21 cellular contexts compared by ENCODE assay signal in genomic region chr1:70409136-70409535, GRCh38. TPM values are rescaled to one million over a fixed set of nuclear protein-coding genes. Genes with fewer than 3 reads are reported as not detected.
A peak's percentile ranks its signal among the peaks of the same experiment; 100 is the strongest.
DNase-seq lines count a peak whose midpoint lies in the region; ATAC-seq, FAIRE-seq and TF ChIP-seq lines count a peak whose summit lies in the region.
"Had no signal": no experiment of that assay in that cellular context is flagged by ENCODE, and none has a peak within 500 bp of the region (broad histone marks: within the 10 kb centered on the region; RNA-seq: fewer than 3 reads in every experiment).

No MANE protein-coding gene starts in this region.

- 100% methylated on average over 2 of the region's 2 CpGs; no CpG with 5 or more reads in 1 of the 2 experiments for WGBS in H1 (ENCODE audit: extremely low coverage in 1 of 2, insufficient coverage in 1 of 2, insufficient read length in 1 of 2, insufficient replicate concordance in 2 of 2, low coverage in 1 of 2, low lambda C conversion rate in 2 of 2, missing lambda C conversion rate in 1 of 2), 2 experiments
- no CpG with 5 or more reads among the region's 2 CpGs for WGBS in mesendoderm (ENCODE audit: extremely low coverage, insufficient coverage, low lambda C conversion rate)

- no peak overlapping the region for H3K27ac ChIP-seq in HCT116 (ENCODE audit: low read depth, low read length)
- no peak overlapping the region for H3K27ac ChIP-seq in OCI-LY7 (ENCODE audit: low read depth, low read length, poor library complexity, severe bottlenecking)
- no peak overlapping the region for H3K27ac ChIP-seq in H1 (ENCODE audit: low read depth, low read length)
- no peak overlapping the region for H3K27ac ChIP-seq in mesendoderm (ENCODE audit: low read depth, low read length)
- H3K27ac ChIP-seq: BLaER1, C4-2B had no signal

- H3K23ac ChIP-seq in H1 (ENCODE audit: insufficient read length) = no peak overlapping the region
- no peak overlapping the region for H3K23ac ChIP-seq in mesendoderm (ENCODE audit: low read length)

- H3K9me3 Mint-ChIP-seq in activated CD8-positive, alpha-beta memory T cell treated with anti-CD3 and anti-CD28 coated beads, Interleukin-2, amount 10 ng/mL, durations not matched to agents 7 days and 5 days (ENCODE audit: low read depth) = no peaks in the 10 kb centered on the region
- H3K9me3 Mint-ChIP-seq: CD8-positive, alpha-beta T cell had no signal

- H2BK12ac ChIP-seq in H1 (ENCODE audit: low read depth, low read length) = no peak overlapping the region

- CTCF ChIA-PET in HCT116 (lab: Charles Lee) = no interaction called here
- CTCF ChIA-PET in OCI-LY7 (lab: Charles Lee; ENCODE audit: unreplicated experiment) = no interaction called here
- CTCF ChIA-PET in H1 (lab: Charles Lee; ENCODE audit: partially characterized antibody) = interaction anchor here (0.6 kb wide), 1 partner anchor 62 kb away, joined by 3 read pairs; no protein-coding TSS in a partner anchor
- CTCF ChIA-PET in activated CD8-positive, alpha-beta memory T cell treated with anti-CD3 and anti-CD28 coated beads, Interleukin-2, amount 10 ng/mL, durations not matched to agents 7 days and 5 days (lab: Charles Lee) = no interaction called here

- no peak for TF ChIP-seq RAD21 in HCT116 (IDR thresholded peaks at IDR 0.05; ENCODE audit: low read depth)
- no peak for TF ChIP-seq RAD21 in H1 (IDR thresholded peaks at IDR 0.05 in 1 of 2, conservative IDR thresholded peaks at IDR 0.05 in 1 of 2; ENCODE audit: low read depth in 2 of 2, low read length in 2 of 2)

- POLR2A ChIA-PET in HCT116 (lab: Charles Lee) (no interaction called here), OCI-LY7 (lab: Charles Lee) (interaction anchor here (0.7 to 6.4 kb wide), 3 partner anchors 6 to 209 kb away, joined by 3 to 34 read pairs (median 15); partner anchors contain the start of gene SRSF11), H1 (lab: Charles Lee; ENCODE audit: partially characterized antibody) (interaction anchor here (3.6 to 5.0 kb wide), 5 partner anchors 11 to 61 kb away, joined by 25 to 103 read pairs (median 33); partner anchors contain the start of gene ANKRD13C)

- H3K9me3 ChIP-seq in HCT116 (ENCODE audit: control insufficient read depth in 1 of 2, insufficient read depth in 1 of 2, low read depth in 1 of 2, low read length in 2 of 2) (no peaks in the 10 kb centered on the region), OCI-LY7 (ENCODE audit: low read length) (no peaks in the 10 kb centered on the region), H1 (ENCODE audit: insufficient read depth in 2 of 2, low read depth in 1 of 2, low read length in 1 of 2) (no peaks in the 10 kb centered on the region)
- H3K9me3 ChIP-seq: BLaER1, Caco-2 had no signal

- H3K18ac ChIP-seq in H1 (ENCODE audit: extremely low read depth, low read length) (no peak overlapping the region), mesendoderm (ENCODE audit: low read length) (no peak overlapping the region)

- no peak for ATAC-seq in HCT116
- no peak for ATAC-seq in activated CD8-positive, alpha-beta memory T cell treated with anti-CD3 and anti-CD28 coated beads, Interleukin-2, amount 10 ng/mL, durations not matched to agents 7 days and 5 days
- ATAC-seq: CD8-positive, alpha-beta T cell had no signal

- DNase-seq in HCT116 (ENCODE audit: low read depth, low spot score) (no peak), OCI-LY7 (ENCODE audit: low spot score) (no peak), H1 (ENCODE audit: low read depth in 1 of 2, low spot score in 2 of 2) (no peak), mesendoderm (no peak), head of caudate nucleus (no peak)
- no peak for DNase-seq in activated CD4-positive, alpha-beta T cell treated with anti-CD3 and anti-CD28 coated beads, Interleukin-2, amount 50 U/mL, for 4 hours
- no peak for DNase-seq in stimulated activated CD4-positive, alpha-beta T cell treated with anti-CD3 and anti-CD28 coated beads, Interleukin-4, amount 100 ng/mL, for 4 hours
- no peak for DNase-seq in activated CD8-positive, alpha-beta memory T cell treated with anti-CD3 and anti-CD28 coated beads, Interleukin-2, amount 10 ng/mL, durations not matched to agents 7 days and 5 days
- DNase-seq: Caco-2; CD4-positive, CD25-positive, alpha-beta regulatory T cell; CD8-positive, alpha-beta T cell; DMS153; DND-41; GOT3; H7; HCEC 1CT had no signal

- no peak overlapping the region for H3K14ac ChIP-seq in H1 (ENCODE audit: insufficient read length)

- TF ChIP-seq CTCF in HCT116 (IDR thresholded peaks at IDR 0.05 in 2 of 3, conservative IDR thresholded peaks at IDR 0.05 in 1 of 3; ENCODE audit: borderline replicate concordance in 1 of 3, insufficient read depth in 1 of 3, low read depth in 2 of 3, low read length in 2 of 3) = no peak
- TF ChIP-seq CTCF in OCI-LY7 (conservative IDR thresholded peaks at IDR 0.05; ENCODE audit: low read length) = no peak
- no peak for TF ChIP-seq CTCF in H1 (IDR thresholded peaks at IDR 0.05; ENCODE audit: control extremely low read depth in 1 of 3, insufficient read depth in 1 of 3, low read depth in 1 of 3, low read length in 3 of 3)

- H3K9me2 ChIP-seq in HCT116 (ENCODE audit: insufficient read depth) (no peaks in the 10 kb centered on the region), OCI-LY7 (ENCODE audit: insufficient read depth, low read length) (no peaks in the 10 kb centered on the region)

- H3K4me1 Mint-ChIP-seq in activated CD8-positive, alpha-beta memory T cell treated with anti-CD3 and anti-CD28 coated beads, Interleukin-2, amount 10 ng/mL, durations not matched to agents 7 days and 5 days = peaks cover 17% of the 10 kb centered on the region

- no peak overlapping the region for H3K27ac Mint-ChIP-seq in activated CD8-positive, alpha-beta memory T cell treated with anti-CD3 and anti-CD28 coated beads, Interleukin-2, amount 10 ng/mL, durations not matched to agents 7 days and 5 days
- H3K27ac Mint-ChIP-seq: B cell had no signal

- no peaks in the 10 kb centered on the region for H4K20me1 ChIP-seq in HCT116 (ENCODE audit: insufficient read depth)
- H4K20me1 ChIP-seq in OCI-LY7 (ENCODE audit: insufficient read depth, low read length) = no peaks in the 10 kb centered on the region
- H4K20me1 ChIP-seq in H1 (replicated peaks in 1 of 2; ENCODE audit: control insufficient read depth in 1 of 2, insufficient read depth in 2 of 2, low read length in 2 of 2) = no peaks in the 10 kb centered on the region
- H4K20me1 ChIP-seq: BLaER1 had no signal

- intact Hi-C loops in HCT116 (cut with micrococcal nuclease) (no loop called here), OCI-LY7 (cut with micrococcal nuclease; ENCODE audit: unreplicated experiment) (no loop called here), head of caudate nucleus (cut with DNase I) (loop anchor here (10.0 kb wide), 1 partner anchor 184 kb away; the partner anchor contains the start of gene SRSF11)

- H3K9ac ChIP-seq in HCT116 (ENCODE audit: low read length) (no peak overlapping the region), H1 (replicated peaks in 1 of 4; ENCODE audit: extremely low read depth in 1 of 4, low read depth in 3 of 4, low read length in 3 of 4) (no peak overlapping the region), mesendoderm (ENCODE audit: low read length) (no peak overlapping the region)
- H3K9ac ChIP-seq: BLaER1 had no signal

- H2BK120ac ChIP-seq in H1 (replicated peaks; ENCODE audit: low read depth, low read length) (no peak overlapping the region), mesendoderm (ENCODE audit: low read depth, low read length) (peak overlapping the region; percentile 61)

- H3K4me2 ChIP-seq in HCT116 (ENCODE audit: low read length) (no peak overlapping the region), OCI-LY7 (ENCODE audit: low read length) (no peak overlapping the region), H1 (ENCODE audit: insufficient read depth in 1 of 2, low read depth in 2 of 2, low read length in 2 of 2) (no peak overlapping the region), mesendoderm (ENCODE audit: low read length) (no peak overlapping the region)

- H4K5ac ChIP-seq in H1 (ENCODE audit: insufficient read length, low read depth, low read length) = no peak overlapping the region
- no peak overlapping the region for H4K5ac ChIP-seq in mesendoderm (ENCODE audit: low read length)

- H3K23me2 ChIP-seq in H1 (ENCODE audit: low read depth, low read length) = 0 out of 2 replicates have a peak, but pooled peaks cover 5% of the 10 kb centered on the region

- H3K36me3 ChIP-seq in HCT116 (ENCODE audit: control insufficient read depth in 1 of 2, insufficient read depth in 2 of 2, low read length in 2 of 2) = no peaks in the 10 kb centered on the region
- H3K36me3 ChIP-seq in OCI-LY7 (ENCODE audit: insufficient read depth, low read length) = no peaks in the 10 kb centered on the region
- peaks cover 0 to 7% (median 0%) of the 10 kb centered on the region in 4 experiments; a peak in 1 of 8 replicates for H3K36me3 ChIP-seq in H1 (ENCODE audit: control insufficient read depth in 2 of 4, insufficient read depth in 4 of 4, low read length in 3 of 4)
- no peaks in the 10 kb centered on the region for H3K36me3 ChIP-seq in mesendoderm (ENCODE audit: control insufficient read depth, insufficient read depth, low read length)
- H3K36me3 ChIP-seq: BLaER1 had no signal

- H3K79me2 ChIP-seq in HCT116 (ENCODE audit: insufficient read depth, low read length) (no peaks in the 10 kb centered on the region), OCI-LY7 (ENCODE audit: insufficient read depth, low read depth, low read length) (no peaks in the 10 kb centered on the region; the same call in 1 of the 2 replicates), H1 (ENCODE audit: control insufficient read depth in 1 of 2, insufficient read depth in 2 of 2, low read length in 2 of 2) (peaks cover 0 to 28% of the 10 kb centered on the region in 2 experiments; a peak in 3 of 4 replicates), mesendoderm (ENCODE audit: control insufficient read depth, insufficient read depth, low read length) (peaks cover 13% of the 10 kb centered on the region)

- no peak overlapping the region for H2BK15ac ChIP-seq in H1 (ENCODE audit: low read length)
- H2BK15ac ChIP-seq in mesendoderm (replicated peaks; ENCODE audit: low read depth) = no peak overlapping the region

- peak overlapping the region; percentile 77 for H2AFZ ChIP-seq in HCT116 (ENCODE audit: low read depth, low read length, poor library complexity, severe bottlenecking)
- peak overlapping the region; percentile 17; the same call in 1 of the 2 replicates for H2AFZ ChIP-seq in OCI-LY7 (ENCODE audit: low read length)
- H2AFZ ChIP-seq in H1 (ENCODE audit: low read length) = peak overlapping the region; percentile 20; the same call in 1 of the 2 replicates

- no peak for TF ChIP-seq EP300 in H1 (IDR thresholded peaks at IDR 0.05; ENCODE audit: borderline replicate concordance in 1 of 2, low read depth in 2 of 2, low read length in 2 of 2)

- no peak overlapping the region for H3K56ac ChIP-seq in H1 (replicated peaks; ENCODE audit: insufficient read length, low read depth, low read length)
- H3K56ac ChIP-seq in mesendoderm (ENCODE audit: low read length) = no peak overlapping the region

- peaks cover 23% of the 10 kb centered on the region for H3K27me3 Mint-ChIP-seq in activated CD8-positive, alpha-beta memory T cell treated with anti-CD3 and anti-CD28 coated beads, Interleukin-2, amount 10 ng/mL, durations not matched to agents 7 days and 5 days

- no peak overlapping the region for H4K91ac ChIP-seq in H1 (replicated peaks; ENCODE audit: insufficient read length, low read length)

- H3K4me3 ChIP-seq in HCT116 (replicated peaks in 1 of 2; ENCODE audit: low read depth in 1 of 2, low read length in 2 of 2) = no peak overlapping the region
- H3K4me3 ChIP-seq in OCI-LY7 (ENCODE audit: low read depth, low read length, poor library complexity, severe bottlenecking) = no peak overlapping the region
- H3K4me3 ChIP-seq in H1 (ENCODE audit: extremely low read depth in 1 of 4, insufficient read depth in 2 of 4, low read depth in 3 of 4, low read length in 4 of 4) = no peak overlapping the region
- no peak overlapping the region for H3K4me3 ChIP-seq in mesendoderm (ENCODE audit: low read length)
- H3K4me3 ChIP-seq: BLaER1 had no signal

- H2BK5ac ChIP-seq in H1 (ENCODE audit: low read depth, low read length) (no peak overlapping the region), mesendoderm (ENCODE audit: low read length) (no peak overlapping the region)

- H3K4me1 ChIP-seq in HCT116 (ENCODE audit: control insufficient read depth in 1 of 2, insufficient read depth in 2 of 2, low read length in 2 of 2) (peaks cover 6 to 25% of the 10 kb centered on the region in 2 experiments), OCI-LY7 (ENCODE audit: insufficient read depth, low read length, poor library complexity, severe bottlenecking) (peaks cover 26% of the 10 kb centered on the region), H1 (replicated peaks in 1 of 4; ENCODE audit: control insufficient read depth in 3 of 4, insufficient read depth in 4 of 4, low read length in 3 of 4) (no peaks in the 10 kb centered on the region; a peak in 1 of 7 replicates), mesendoderm (ENCODE audit: control insufficient read depth, low read depth, low read length) (no peaks in the 10 kb centered on the region)
- H3K4me1 ChIP-seq: Caco-2 had no signal

- H3K36me3 Mint-ChIP-seq in activated CD8-positive, alpha-beta memory T cell treated with anti-CD3 and anti-CD28 coated beads, Interleukin-2, amount 10 ng/mL, durations not matched to agents 7 days and 5 days = no peaks in the 10 kb centered on the region
- H3K36me3 Mint-ChIP-seq: CD4-positive, CD25-positive, alpha-beta regulatory T cell had no signal

- no peak overlapping the region for H3K4ac ChIP-seq in H1 (replicated peaks; ENCODE audit: insufficient read length, low read depth, low read length)
- no peak overlapping the region for H3K4ac ChIP-seq in mesendoderm (ENCODE audit: low read depth, low read length)

- RAD21 ChIA-PET in HCT116 (lab: Charles Lee; ENCODE audit: low non-redundant PET in 1 of 2, low total read pairs in 2 of 2, uncharacterized antibody in 2 of 2, unreplicated experiment in 2 of 2) = no interaction called here

- H2BK20ac ChIP-seq in H1 (ENCODE audit: low read length) = no peak overlapping the region

- H3K27me3 ChIP-seq in HCT116 (ENCODE audit: insufficient read depth, low read length) (no peaks in the 10 kb centered on the region), H1 (replicated peaks in 1 of 4; ENCODE audit: control insufficient read depth in 3 of 4, extremely low read depth in 1 of 4, insufficient read depth in 3 of 4, low read length in 3 of 4) (no peaks in the 10 kb centered on the region), mesendoderm (ENCODE audit: insufficient read depth, low read length, poor library complexity) (no peaks in the 10 kb centered on the region)
- H3K27me3 ChIP-seq: BLaER1 had no signal

- BruUV-seq in HCT116 (replicated peaks; lab: Mats Ljungman, UMichigan) (no TSS peak), OCI-LY7 (replicated peaks; lab: Mats Ljungman, UMichigan) (no TSS peak)

- TF ChIP-seq POLR2A in HCT116 (IDR thresholded peaks at IDR 0.05; ENCODE audit: borderline replicate concordance, extremely low read depth, insufficient read depth, insufficient read length) = no peak
- no peak for TF ChIP-seq POLR2A in H1 (IDR thresholded peaks at IDR 0.05; ENCODE audit: control extremely low read depth in 1 of 2, low read depth in 2 of 2, low read length in 2 of 2)

- H3K79me1 ChIP-seq in H1 (ENCODE audit: low read depth, low read length) (no peaks in the 10 kb centered on the region), mesendoderm (ENCODE audit: low read length) (no peaks in the 10 kb centered on the region)

- H3K4me3 Mint-ChIP-seq in activated CD8-positive, alpha-beta memory T cell treated with anti-CD3 and anti-CD28 coated beads, Interleukin-2, amount 10 ng/mL, durations not matched to agents 7 days and 5 days = no peak overlapping the region
- H3K4me3 Mint-ChIP-seq: B cell; CD8-positive, alpha-beta T cell had no signal

- H2AK5ac ChIP-seq in H1 (ENCODE audit: low read depth, low read length) (no peak overlapping the region), mesendoderm (ENCODE audit: low read length) (no peak overlapping the region)

- no peak for FAIRE-seq in H1 (lab: Jason Lieb, UNC)
- FAIRE-seq: G401.6, GM19239 had no signal

- no peak overlapping the region for H4K8ac ChIP-seq in H1 (ENCODE audit: extremely low read depth, insufficient read depth, low read length)
- no peak overlapping the region for H4K8ac ChIP-seq in mesendoderm (ENCODE audit: low read depth, low read length)

RNA-seq across cellular contexts. Expression of gene CTH, which starts 1.9 kb away (rescaled TPM):
- total RNA-seq in HCT116 (2021; ENCODE audit: unreplicated experiment) = 14.7 TPM
- polyA plus RNA-seq in HCT116 (2012) = 7.4 and 9.9 TPM in 2 replicates
- 6.3 and 9.7 TPM in 2 replicates for total RNA-seq in OCI-LY7 (2014; rRNA removed; shearing (Covaris generic))
- 14.4 and 16.8 TPM in 2 replicates for total RNA-seq in OCI-LY7 (2022)
- 33.2 and 34.5 TPM in 2 replicates for total RNA-seq in H1 (2021; fragmentation: NEBNext Ultra II Directional; extraction: Animal tissue kit (Norgen Biotek cat#: 25700))
- polyA plus RNA-seq in H1 (2011; rRNA removed) = 31.7 and 39.3 TPM in 2 replicates
- polyA plus RNA-seq in H1 (2011; cell fraction: cytosol; rRNA removed) = 33.2 TPM
- 46.4 TPM for polyA plus RNA-seq in H1 (2011; cell fraction: nucleus; rRNA removed)
- polyA plus RNA-seq in H1 (2012, experiment 1 of 2) = 18.8 to 27.1 TPM (median 23.0 TPM) in 4 replicates
- 9.0 TPM for polyA plus RNA-seq in H1 (2012, experiment 2 of 2)
- 17.7 TPM for polyA plus RNA-seq in H1 (2013, experiment 1 of 2)
- polyA plus RNA-seq in H1 (2013, experiment 2 of 2) = 17.2 TPM
- 45.2 and 48.6 TPM in 2 replicates for polyA minus RNA-seq in H1 (2011; rRNA and poly(A)+ RNA removed)
- 32.1 TPM for polyA minus RNA-seq in H1 (2011; cell fraction: cytosol; rRNA and poly(A)+ RNA removed)
- 72.6 TPM for polyA minus RNA-seq in H1 (2011; cell fraction: nucleus; rRNA and poly(A)+ RNA removed)
- 18.5 TPM for polyA plus RNA-seq in mesendoderm (2013, experiment 1 of 2)
- polyA plus RNA-seq in mesendoderm (2013, experiment 2 of 2) = 20.1 TPM
- total RNA-seq in activated CD8-positive, alpha-beta memory T cell treated with anti-CD3 and anti-CD28 coated beads, Interleukin-2, amount 10 ng/mL, durations not matched to agents 7 days and 5 days = 10 to 100 TPM in 1 of 2 experiments, 1 to 10 TPM in 1; 9.1 to 13.1 TPM

RNA-seq across cellular contexts. Expression of gene ANKRD13C, which starts 54.6 kb away (rescaled TPM):
- 21.1 TPM for total RNA-seq in HCT116 (2021; ENCODE audit: unreplicated experiment)
- polyA plus RNA-seq in HCT116 (2012) = 4.4 and 5.6 TPM in 2 replicates
- 22.1 and 25.0 TPM in 2 replicates for total RNA-seq in OCI-LY7 (2014; rRNA removed; shearing (Covaris generic))
- total RNA-seq in OCI-LY7 (2022) = 17.3 and 20.2 TPM in 2 replicates
- total RNA-seq in H1 (2021; fragmentation: NEBNext Ultra II Directional; extraction: Animal tissue kit (Norgen Biotek cat#: 25700)) = 20.9 and 21.7 TPM in 2 replicates
- polyA plus RNA-seq in H1 (2011; rRNA removed) = 4.8 and 5.1 TPM in 2 replicates
- polyA plus RNA-seq in H1 (2011; cell fraction: cytosol; rRNA removed) = 8.2 TPM
- 11.0 TPM for polyA plus RNA-seq in H1 (2011; cell fraction: nucleus; rRNA removed)
- 5.5 to 10.5 TPM (median 6.3 TPM) in 4 replicates for polyA plus RNA-seq in H1 (2012, experiment 1 of 2)
- polyA plus RNA-seq in H1 (2012, experiment 2 of 2) = 1.4 TPM
- 14.8 TPM for polyA plus RNA-seq in H1 (2013, experiment 1 of 2)
- polyA plus RNA-seq in H1 (2013, experiment 2 of 2) = 16.1 TPM
- polyA minus RNA-seq in H1 (2011; rRNA and poly(A)+ RNA removed) = 10.2 and 11.2 TPM in 2 replicates
- polyA minus RNA-seq in H1 (2011; cell fraction: cytosol; rRNA and poly(A)+ RNA removed) = 15.3 TPM
- polyA minus RNA-seq in H1 (2011; cell fraction: nucleus; rRNA and poly(A)+ RNA removed) = 57.8 TPM
- polyA plus RNA-seq in mesendoderm (2013, experiment 1 of 2) = 19.4 TPM
- 18.5 TPM for polyA plus RNA-seq in mesendoderm (2013, experiment 2 of 2)
- total RNA-seq in activated CD8-positive, alpha-beta memory T cell treated with anti-CD3 and anti-CD28 coated beads, Interleukin-2, amount 10 ng/mL, durations not matched to agents 7 days and 5 days = 10 to 100 TPM; 24.7 to 26.2 TPM

Comparison
In these comparisons a context has a peak if more than half of its experiments do, and no peak if none do; other contexts are left out.
1. H2AFZ ChIP-seq: peak in every context shown above with its lines; median percentile 77 in HCT116; 20 in H1; 17 in OCI-LY7.